In the genomic region with DNA sequence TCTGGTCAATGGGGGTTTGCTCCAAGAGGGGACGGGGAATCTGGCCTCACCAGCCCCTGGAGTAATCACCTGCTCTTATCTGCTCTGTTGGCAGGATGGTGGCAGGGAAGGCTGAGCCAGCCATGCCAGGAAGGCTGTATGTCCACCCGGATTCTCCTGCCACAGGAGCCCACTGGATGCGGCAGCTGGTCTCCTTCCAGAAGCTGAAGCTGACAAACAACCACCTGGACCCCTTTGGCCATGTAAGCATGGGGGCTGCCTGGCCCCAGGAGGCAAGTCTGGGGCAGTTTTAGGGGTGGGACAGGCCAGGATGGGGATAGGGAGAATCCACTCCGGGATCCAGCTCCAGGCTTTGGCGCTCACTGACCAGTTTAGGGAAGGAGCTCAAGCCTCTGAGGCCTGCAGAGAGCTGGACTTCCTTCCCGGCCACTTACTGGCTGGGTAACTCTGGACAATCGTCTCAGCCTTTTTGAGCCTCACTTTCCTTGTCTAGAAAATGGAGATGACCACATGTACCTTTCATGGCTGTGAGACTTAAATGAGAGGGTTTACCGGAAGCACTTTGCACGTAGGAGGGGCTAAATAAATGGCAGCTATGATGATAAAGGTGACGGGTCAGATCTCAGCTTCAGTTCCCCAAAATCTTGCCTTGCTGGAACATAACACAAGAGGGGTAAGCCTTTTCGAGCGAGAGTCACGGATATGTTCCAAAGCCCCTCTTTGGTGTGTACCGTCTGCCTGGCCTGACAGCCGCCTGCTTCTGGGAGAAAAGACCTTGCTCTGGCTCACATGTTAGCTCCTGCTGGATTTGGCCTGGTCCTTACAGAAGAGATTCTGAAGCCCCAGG, we compare ENCODE assay signal across 1 cellular context.
TF ChIP-seq lines count a peak whose summit lies in the region.

No MANE protein-coding gene starts in this region.

TF ChIP-seq in IMR-90, 13 proteins besides CTCF, POLR2A, EP300 and RAD21 (continued from another document):
- TF ChIP-seq, protein P1, sequence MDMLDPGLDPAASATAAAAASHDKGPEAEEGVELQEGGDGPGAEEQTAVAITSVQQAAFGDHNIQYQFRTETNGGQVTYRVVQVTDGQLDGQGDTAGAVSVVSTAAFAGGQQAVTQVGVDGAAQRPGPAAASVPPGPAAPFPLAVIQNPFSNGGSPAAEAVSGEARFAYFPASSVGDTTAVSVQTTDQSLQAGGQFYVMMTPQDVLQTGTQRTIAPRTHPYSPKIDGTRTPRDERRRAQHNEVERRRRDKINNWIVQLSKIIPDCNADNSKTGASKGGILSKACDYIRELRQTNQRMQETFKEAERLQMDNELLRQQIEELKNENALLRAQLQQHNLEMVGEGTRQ (IDR thresholded peaks at IDR 0.05; ENCODE audit: low read depth, low read length): no peak
- TF ChIP-seq BHLHE40 (IDR thresholded peaks at IDR 0.05; ENCODE audit: low read depth, low read length) (no peak), NFE2L2 (IDR thresholded peaks at IDR 0.05; ENCODE audit: low read depth, low read length) (no peak), FOS (IDR thresholded peaks at IDR 0.05; ENCODE audit: low read depth, low read length) (no peak), MAZ (IDR thresholded peaks at IDR 0.05; ENCODE audit: borderline replicate concordance, low read depth, low read length) (no peak), CHD1 (IDR thresholded peaks at IDR 0.05; ENCODE audit: low read depth, low read length) (no peak)
TF ChIP-seq in IMR-90: peak in this region for 0.
